In the genomic region with DNA sequence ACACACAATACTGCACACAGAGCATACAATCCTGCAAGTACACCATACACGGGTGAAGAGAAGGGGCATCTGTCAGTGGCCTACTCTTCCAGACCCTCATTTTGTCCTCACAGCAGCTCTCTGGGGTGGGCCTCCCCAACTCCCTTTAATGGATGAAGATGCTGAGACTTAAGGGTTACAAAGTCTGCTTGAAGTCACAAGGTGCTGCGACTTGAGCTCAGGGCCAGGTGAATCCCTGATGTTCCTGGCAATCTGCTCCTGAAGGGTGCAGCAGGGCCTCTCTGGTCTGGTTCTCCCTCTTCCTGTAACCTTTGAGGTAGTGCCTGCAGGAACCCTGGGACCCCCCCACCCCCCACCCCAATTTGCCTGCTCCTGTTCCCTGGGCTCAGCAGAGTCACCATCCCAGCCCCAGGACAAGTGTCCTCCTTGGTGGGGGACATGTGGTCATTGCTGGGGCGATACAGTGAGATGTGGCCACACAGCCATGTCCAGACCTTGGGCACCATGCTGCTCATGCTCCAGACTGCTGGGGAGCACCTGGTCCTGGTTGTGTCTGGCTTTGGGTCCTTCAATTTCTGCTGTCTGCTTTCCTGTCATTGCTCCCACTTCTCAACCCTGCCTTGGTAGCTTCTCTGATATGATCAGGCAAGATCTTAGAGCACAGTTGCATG, we compare ENCODE assay signal across 12 cellular contexts.
"Had no signal": no experiment of that assay in that cellular context is flagged by ENCODE, and none has a peak within 500 bp of the region (broad histone marks: within the 10 kb centered on the region; RNA-seq: fewer than 3 reads in every experiment).

No MANE protein-coding gene starts in this region.

- H3K27me3 Mint-ChIP-seq: activated naive CD4-positive, alpha-beta T cell treated with anti-CD3 and anti-CD28 coated beads, Interleukin-2, amount 50 U/mL, for 24 hours had no signal

- H3K4me3 ChIP-seq: dorsolateral prefrontal cortex, SJSA1, thyroid gland had no signal

- H3K9me3 ChIP-seq: thyroid gland had no signal

- H3K36me3 Mint-ChIP-seq: activated naive CD4-positive, alpha-beta T cell treated with anti-CD3 and anti-CD28 coated beads, Interleukin-2, amount 50 U/mL, for 24 hours had no signal

- H3K36me3 ChIP-seq: brain microvascular endothelial cell, SJSA1, thyroid gland had no signal

- H3K9me3 Mint-ChIP-seq: activated naive CD4-positive, alpha-beta T cell treated with anti-CD3 and anti-CD28 coated beads, Interleukin-2, amount 50 U/mL, for 24 hours had no signal

- H3K4me3 Mint-ChIP-seq: activated naive CD4-positive, alpha-beta T cell treated with anti-CD3 and anti-CD28 coated beads, Interleukin-2, amount 50 U/mL, for 24 hours; naive thymus-derived CD4-positive, alpha-beta T cell had no signal

- DNase-seq: activated CD4-positive, alpha-beta T cell treated with anti-CD3 and anti-CD28 coated beads for 48 hours; amniotic stem cell; brain microvascular endothelial cell; nucleus accumbens; stimulated activated CD4-positive, alpha-beta T cell treated with anti-CD3 and anti-CD28 coated beads, Interleukin-2, amount 100 ng/mL, for 48 hours; T1000; thyroid gland had no signal

- ATAC-seq: esophagus mucosa had no signal

- H3K4me1 Mint-ChIP-seq: activated naive CD4-positive, alpha-beta T cell treated with anti-CD3 and anti-CD28 coated beads, Interleukin-2, amount 50 U/mL, for 24 hours had no signal

- H3K27ac ChIP-seq: brain microvascular endothelial cell, dorsolateral prefrontal cortex, SJSA1, thyroid gland had no signal

- H3K27me3 ChIP-seq: brain microvascular endothelial cell, SJSA1, thyroid gland had no signal
